In genomic region chr1:165483412-165483811, GRCh38 we compare ENCODE assay signal across 9 cellular contexts. TPM values are rescaled to one million over a fixed set of nuclear protein-coding genes. Genes with fewer than 3 reads are reported as not detected.
"Had no signal": no experiment of that assay in that cellular context is flagged by ENCODE, and none has a peak within 500 bp of the region (broad histone marks: within the 10 kb centered on the region; RNA-seq: fewer than 3 reads in every experiment).

No MANE protein-coding gene starts in this region.

- H3K4me1 Mint-ChIP-seq: H9 had no signal

- ATAC-seq: GM23338 had no signal

- H3K27ac Mint-ChIP-seq: GM23338, H9 had no signal

- H3K4me2 ChIP-seq: GM23338 had no signal

- H3K4me3 Mint-ChIP-seq: GM23338, H9 had no signal

- H3K9me3 Mint-ChIP-seq: GM23338, H9 had no signal

- H3K4me3 ChIP-seq: GM23338 had no signal

- H2AFZ ChIP-seq: GM23338 had no signal

- FAIRE-seq: H1, H54, HTR-8/SVneo had no signal

- DNase-seq: H9, HCEC 1CT, IMR-90, KG1 had no signal

RNA-seq across cellular contexts. Expression of gene RXRG, which starts 38.5 kb away (rescaled TPM):
- total RNA-seq: GM23338, H1, H9, HT-29, IMR-90 had no signal
- polyA plus RNA-seq: GM23338, H1, IMR-90 had no signal
